Comparison of ENCODE assay signal across 11 cellular contexts in genomic region chr9:130660683-130661460, GRCh38. TPM values are rescaled to one million over a fixed set of nuclear protein-coding genes. Genes with fewer than 3 reads are reported as not detected.
DNase-seq lines count a peak whose midpoint lies in the region; ATAC-seq and TF ChIP-seq lines count a peak whose summit lies in the region.
"Had no signal": no experiment of that assay in that cellular context is flagged by ENCODE, and none has a peak within 500 bp of the region (broad histone marks: within the 10 kb centered on the region; RNA-seq: fewer than 3 reads in every experiment).

No MANE protein-coding gene starts in this region.

- no peak for TF ChIP-seq EP300 in sigmoid colon (IDR thresholded peaks at IDR 0.05)

- H3K27ac Mint-ChIP-seq in activated T-helper 2 cell treated with anti-CD3 and anti-CD28 coated beads, Interferon-gamma antibody, Interleukin-2, Interleukin-4, amounts not matched to agents 10 μg/mL and 5 μg/mL and 100 μg/mL, durations not matched to agents 14 hours and 24 hours and 36 hours, result no peak overlapping the region
- H3K27ac Mint-ChIP-seq: activated naive CD8-positive, alpha-beta T cell treated with anti-CD3 and anti-CD28 coated beads, Interleukin-2, amount 10 ng/mL, durations not matched to agents 7 days and 5 days had no signal

- H3K4me1 Mint-ChIP-seq in activated T-helper 2 cell treated with anti-CD3 and anti-CD28 coated beads, Interferon-gamma antibody, Interleukin-2, Interleukin-4, amounts not matched to agents 10 μg/mL and 5 μg/mL and 100 μg/mL, durations not matched to agents 14 hours and 24 hours and 36 hours (ENCODE audit: low read depth), result peaks cover 3% of the 10 kb centered on the region

- DNase-seq in SJCRH30, result peak; percentile 96 to 97
- no peak for DNase-seq in left cardiac atrium
- no peak for DNase-seq in sigmoid colon
- no peak for DNase-seq in NCI-H2081 treated with DMSO at 0.1 percent for 48 hours (lab: John Stamatoyannopoulos, UW)
- no peak for DNase-seq in activated T-helper 2 cell treated with anti-CD3 and anti-CD28 coated beads, Interferon-gamma antibody, Interleukin-2, Interleukin-4, amounts not matched to agents 10 μg/mL and 5 μg/mL and 100 μg/mL, durations not matched to agents 14 hours and 24 hours and 36 hours (ENCODE audit: low spot score)
- DNase-seq: activated naive CD8-positive, alpha-beta T cell treated with anti-CD3 and anti-CD28 coated beads, Interleukin-2, amount 10 ng/mL, durations not matched to agents 7 days and 5 days; NCI-H1048; T-helper 9 cell had no signal

- H3K27me3 Mint-ChIP-seq in activated T-helper 2 cell treated with anti-CD3 and anti-CD28 coated beads, Interferon-gamma antibody, Interleukin-2, Interleukin-4, amounts not matched to agents 10 μg/mL and 5 μg/mL and 100 μg/mL, durations not matched to agents 14 hours and 24 hours and 36 hours (ENCODE audit: low read depth), result peaks cover 60% of the 10 kb centered on the region

- H3K36me3 ChIP-seq in SJCRH30 (peaks cover 8% of the 10 kb centered on the region), sigmoid colon (no peaks in the 10 kb centered on the region)

- H3K9me3 Mint-ChIP-seq in activated T-helper 2 cell treated with anti-CD3 and anti-CD28 coated beads, Interferon-gamma antibody, Interleukin-2, Interleukin-4, amounts not matched to agents 10 μg/mL and 5 μg/mL and 100 μg/mL, durations not matched to agents 14 hours and 24 hours and 36 hours, result no peaks in the 10 kb centered on the region
- H3K9me3 Mint-ChIP-seq: activated naive CD8-positive, alpha-beta T cell treated with anti-CD3 and anti-CD28 coated beads, Interleukin-2, amount 10 ng/mL, durations not matched to agents 7 days and 5 days had no signal

- H3K36me3 Mint-ChIP-seq in activated T-helper 2 cell treated with anti-CD3 and anti-CD28 coated beads, Interferon-gamma antibody, Interleukin-2, Interleukin-4, amounts not matched to agents 10 μg/mL and 5 μg/mL and 100 μg/mL, durations not matched to agents 14 hours and 24 hours and 36 hours (ENCODE audit: low read depth), result no peaks in the 10 kb centered on the region
- H3K36me3 Mint-ChIP-seq: activated naive CD8-positive, alpha-beta T cell treated with anti-CD3 and anti-CD28 coated beads, Interleukin-2, amount 10 ng/mL, durations not matched to agents 7 days and 5 days had no signal

- 2 to 5% methylated on average over 82 of the region's 82 CpGs for WGBS in sigmoid colon, 2 donors

- H3K9me3 ChIP-seq in SJCRH30 (replicated peaks) (no peaks in the 10 kb centered on the region), sigmoid colon (no peaks in the 10 kb centered on the region)

- intact Hi-C loops in left cardiac atrium (cut with DNase I), result no loop called here
- intact Hi-C loops in sigmoid colon (cut with DNase I), result no loop called here
- intact Hi-C loops in activated T-helper 2 cell treated with anti-CD3 and anti-CD28 coated beads, Interferon-gamma antibody, Interleukin-2, Interleukin-4, amounts not matched to agents 10 μg/mL and 5 μg/mL and 100 μg/mL, durations not matched to agents 14 hours and 24 hours and 36 hours (cut with micrococcal nuclease), result loop anchor here (5.0 kb wide), 1 partner anchor 1751 kb away; the partner anchor contains the start of gene CFAP77

- no peaks in the 10 kb centered on the region; the same call in 1 of the 2 replicates for H3K4me1 ChIP-seq in SJCRH30
- H3K4me1 ChIP-seq in sigmoid colon, result peaks cover 0 to 68% (median 65%) of the 10 kb centered on the region in 4 donors

- no peak overlapping the region for H3K4me3 Mint-ChIP-seq in activated T-helper 2 cell treated with anti-CD3 and anti-CD28 coated beads, Interferon-gamma antibody, Interleukin-2, Interleukin-4, amounts not matched to agents 10 μg/mL and 5 μg/mL and 100 μg/mL, durations not matched to agents 14 hours and 24 hours and 36 hours (ENCODE audit: low read depth)

- H3K27ac ChIP-seq in SJCRH30 (peak overlapping the region; percentile 100), sigmoid colon (no peak overlapping the region)

- H3K27me3 ChIP-seq in SJCRH30 (no peaks in the 10 kb centered on the region), sigmoid colon (peaks cover 80 to 100% (median 89%) of the 10 kb centered on the region in 3 donors)

- TF ChIP-seq POLR2A in sigmoid colon (IDR thresholded peaks at IDR 0.05), result no peak

- ATAC-seq in left cardiac atrium (peak; percentile 6 to 9), GM18868 (IDR thresholded peaks at IDR 0.05; ENCODE audit: unreplicated experiment) (no peak), HG03095 (IDR thresholded peaks at IDR 0.05; ENCODE audit: unreplicated experiment) (no peak)

- peak overlapping the region; percentile 10 for H3K4me3 ChIP-seq in GM12875 (ENCODE audit: low read depth, low read length)
- peak overlapping the region; percentile 79 for H3K4me3 ChIP-seq in SJCRH30
- H3K4me3 ChIP-seq in sigmoid colon, result peak overlapping the region; percentile 19 to 46 (median 32)

- TF ChIP-seq CTCF in GM12875 (IDR thresholded peaks at IDR 0.05; ENCODE audit: borderline replicate concordance, insufficient read depth, low read depth, low read length), result no peak
- TF ChIP-seq CTCF in sigmoid colon (IDR thresholded peaks at IDR 0.05), result no peak

RNA-seq across cellular contexts. Expression of gene PRDM12, which starts 3.5 kb away (rescaled TPM):
- total RNA-seq in SJCRH30 (2014; rRNA removed; shearing (Covaris generic)), result 28.5 and 31.8 TPM in 2 replicates
- total RNA-seq in left cardiac atrium (not detected), sigmoid colon (not detected)
- polyA plus RNA-seq in sigmoid colon, result not detected
- total RNA-seq in activated T-helper 2 cell treated with anti-CD3 and anti-CD28 coated beads, Interferon-gamma antibody, Interleukin-2, Interleukin-4, amounts not matched to agents 10 μg/mL and 5 μg/mL and 100 μg/mL, durations not matched to agents 14 hours and 24 hours and 36 hours, result 0.21 and 0.28 TPM in 2 replicates

RNA-seq across cellular contexts. Expression of gene EXOSC2, which starts 32.7 kb away (rescaled TPM):
- 93.7 and 101 TPM in 2 replicates for total RNA-seq in SJCRH30 (2014; rRNA removed; shearing (Covaris generic))
- total RNA-seq in left cardiac atrium (10 to 100 TPM; 14.3 to 15.4 TPM), sigmoid colon (10 to 100 TPM in 3 of 4 donors, 1 to 10 TPM in 1; 8.6 to 19.3 (median 15.1) TPM)
- 10 to 100 TPM in 1 of 3 donors, 1 to 10 TPM in 2; 6.6 to 24.1 (median 9.5) TPM for polyA plus RNA-seq in sigmoid colon
- 93.0 and 94.9 TPM in 2 replicates for total RNA-seq in activated T-helper 2 cell treated with anti-CD3 and anti-CD28 coated beads, Interferon-gamma antibody, Interleukin-2, Interleukin-4, amounts not matched to agents 10 μg/mL and 5 μg/mL and 100 μg/mL, durations not matched to agents 14 hours and 24 hours and 36 hours

Comparison
In these comparisons a context has a peak if more than half of its experiments do, and no peak if none do; other contexts are left out.
1. H3K4me3 ChIP-seq: peak in every context shown above with its lines; median percentile 79 in SJCRH30; 32 in sigmoid colon; 10 in GM12875.
2. DNase-seq: peak in SJCRH30 (2 of 2); none in left cardiac atrium (single experiment), sigmoid colon (single experiment), NCI-H2081 treated with DMSO at 0.1 percent for 48 hours (single experiment) and activated T-helper 2 cell treated with anti-CD3 and anti-CD28 coated beads, Interferon-gamma antibody, Interleukin-2, Interleukin-4, amounts not matched to agents 10 μg/mL and 5 μg/mL and 100 μg/mL, durations not matched to agents 14 hours and 24 hours and 36 hours (single experiment).
3. ATAC-seq: peak in left cardiac atrium (2 of 2); none in GM18868 (single experiment) and HG03095 (single experiment).
4. RNA of gene PRDM12, which starts 3.5 kb away (total RNA-seq): 28.5 to 31.8 TPM in SJCRH30; 0.21 to 0.28 TPM in activated T-helper 2 cell treated with anti-CD3 and anti-CD28 coated beads, Interferon-gamma antibody, Interleukin-2, Interleukin-4, amounts not matched to agents 10 μg/mL and 5 μg/mL and 100 μg/mL, durations not matched to agents 14 hours and 24 hours and 36 hours, not detected in left cardiac atrium and not detected in sigmoid colon; every median in the first group is over 10 times any median in the second.